ENCODE assay signal across 1 cellular context in genomic region chr2:11865378-11865777, GRCh38.
TF ChIP-seq lines count a peak whose summit lies in the region.

No MANE protein-coding gene starts in this region.

TF ChIP-seq in IMR-90, 13 proteins besides CTCF, POLR2A, EP300 and RAD21:
- TF ChIP-seq, protein P1, sequence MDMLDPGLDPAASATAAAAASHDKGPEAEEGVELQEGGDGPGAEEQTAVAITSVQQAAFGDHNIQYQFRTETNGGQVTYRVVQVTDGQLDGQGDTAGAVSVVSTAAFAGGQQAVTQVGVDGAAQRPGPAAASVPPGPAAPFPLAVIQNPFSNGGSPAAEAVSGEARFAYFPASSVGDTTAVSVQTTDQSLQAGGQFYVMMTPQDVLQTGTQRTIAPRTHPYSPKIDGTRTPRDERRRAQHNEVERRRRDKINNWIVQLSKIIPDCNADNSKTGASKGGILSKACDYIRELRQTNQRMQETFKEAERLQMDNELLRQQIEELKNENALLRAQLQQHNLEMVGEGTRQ (IDR thresholded peaks at IDR 0.05; ENCODE audit: low read depth, low read length), result no peak
- TF ChIP-seq FOS (IDR thresholded peaks at IDR 0.05; ENCODE audit: low read depth, low read length) (no peak), ELK1 (IDR thresholded peaks at IDR 0.05; ENCODE audit: borderline replicate concordance, low read depth, low read length) (no peak), RFX5 (IDR thresholded peaks at IDR 0.05; ENCODE audit: low read depth, low read length) (no peak), MAZ (IDR thresholded peaks at IDR 0.05; ENCODE audit: borderline replicate concordance, low read depth, low read length) (no peak), MXI1 (IDR thresholded peaks at IDR 0.05; ENCODE audit: borderline replicate concordance, low read depth, low read length) (no peak), NFE2L2 (IDR thresholded peaks at IDR 0.05; ENCODE audit: low read depth, low read length) (no peak), BHLHE40 (IDR thresholded peaks at IDR 0.05; ENCODE audit: low read depth, low read length) (no peak), RCOR1 (IDR thresholded peaks at IDR 0.05; ENCODE audit: insufficient replicate concordance, low read length) (no peak), SMC3 (IDR thresholded peaks at IDR 0.05; ENCODE audit: low read depth, low read length) (no peak)
